10 cellular contexts compared by ENCODE assay signal in genomic region chr3:128482857-128483656, GRCh38. TPM values are rescaled to one million over a fixed set of nuclear protein-coding genes. Genes with fewer than 3 reads are reported as not detected.
DNase-seq lines count a peak whose midpoint lies in the region; ATAC-seq, FAIRE-seq and TF ChIP-seq lines count a peak whose summit lies in the region.
"Had no signal": no experiment of that assay in that cellular context is flagged by ENCODE, and none has a peak within 500 bp of the region (broad histone marks: within the 10 kb centered on the region; RNA-seq: fewer than 3 reads in every experiment).

No MANE protein-coding gene starts in this region.

- H3K27ac ChIP-seq in A673 (ENCODE audit: low read depth, low read length, poor library complexity, severe bottlenecking) (peak overlapping the region; percentile 37), HUES48 (ENCODE audit: low read depth, low read length) (no peak overlapping the region), mesodermal cell (ENCODE audit: low read depth, low read length, severe bottlenecking) (peak overlapping the region; percentile 94), colonic mucosa (no peak overlapping the region)

- WGBS in mesodermal cell (ENCODE audit: insufficient coverage in 2 of 2), 2 experiments: 4% methylated on average over 10 to 13 of the region's 29 CpGs

- H3K4me3 ChIP-seq in A673 (ENCODE audit: low read depth, low read length, poor library complexity, severe bottlenecking): no peak overlapping the region
- H3K4me3 ChIP-seq in HUES48 (ENCODE audit: low read depth, low read length): peak overlapping the region; percentile 46
- H3K4me3 ChIP-seq in choroid plexus epithelial cell (ENCODE audit: low read depth, low read length): no peak overlapping the region
- H3K4me3 ChIP-seq in mesodermal cell (ENCODE audit: extremely low read depth, insufficient read depth, low read length, poor library complexity, severe bottlenecking): peak overlapping the region; percentile 90
- H3K4me3 ChIP-seq in colonic mucosa: no peak overlapping the region

- CTCF ChIA-PET in A673 (lab: Charles Lee): no interaction called here

- no TSS peak for BruUV-seq in A673 (replicated peaks; lab: Mats Ljungman, UMichigan)

- H3K27me3 ChIP-seq in A673 (replicated peaks; ENCODE audit: insufficient read depth, low read depth, low read length, poor library complexity): no peaks in the 10 kb centered on the region
- peaks cover 100% of the 10 kb centered on the region for H3K27me3 ChIP-seq in HUES48 (ENCODE audit: control insufficient read depth, insufficient read depth, low read length)
- H3K27me3 ChIP-seq in colonic mucosa: peaks cover 71% of the 10 kb centered on the region

- H3K4me1 ChIP-seq in A673 (ENCODE audit: insufficient read depth, low read length, poor library complexity, severe bottlenecking): no peaks in the 10 kb centered on the region
- peaks cover 46% of the 10 kb centered on the region for H3K4me1 ChIP-seq in HUES48 (ENCODE audit: control insufficient read depth, insufficient read depth, low read length)
- peaks cover 45% of the 10 kb centered on the region for H3K4me1 ChIP-seq in mesodermal cell (ENCODE audit: control insufficient read depth, insufficient read depth, low read length, poor library complexity, severe bottlenecking)
- peaks cover 15% of the 10 kb centered on the region for H3K4me1 ChIP-seq in colonic mucosa

- TF ChIP-seq CTCF in A673 (conservative IDR thresholded peaks at IDR 0.05; ENCODE audit: low read depth, low read length) (no peak), choroid plexus epithelial cell (conservative IDR thresholded peaks at IDR 0.05; ENCODE audit: low read depth, low read length) (peak; percentile 49), D721Med (IDR thresholded peaks at IDR 0.05; ENCODE audit: insufficient read depth, missing control alignments) (no peak), colonic mucosa (IDR thresholded peaks at IDR 0.05) (no peak)

- no peak for ATAC-seq in HG03571 (IDR thresholded peaks at IDR 0.05; ENCODE audit: unreplicated experiment)
- ATAC-seq in GM19324 (IDR thresholded peaks at IDR 0.05; ENCODE audit: low FRiP score, unreplicated experiment): no peak

- intact Hi-C loops in A673 (cut with micrococcal nuclease; ENCODE audit: unreplicated experiment) (no loop called here), colonic mucosa (cut with DNase I) (no loop called here)

- H3K36me3 ChIP-seq in A673 (ENCODE audit: insufficient read depth, low read length, poor library complexity, severe bottlenecking): peaks cover 8% of the 10 kb centered on the region
- H3K36me3 ChIP-seq in HUES48 (ENCODE audit: control insufficient read depth, insufficient read depth, low read length): no peaks in the 10 kb centered on the region
- peaks cover 75% of the 10 kb centered on the region for H3K36me3 ChIP-seq in mesodermal cell (ENCODE audit: control insufficient read depth, insufficient read depth, low read length)
- H3K36me3 ChIP-seq in colonic mucosa: no peaks in the 10 kb centered on the region

- no peak for DNase-seq in A673 (ENCODE audit: low spot score)
- peak; percentile 67 for DNase-seq in choroid plexus epithelial cell (ENCODE audit: low read depth)
- DNase-seq in D721Med (ENCODE audit: insufficient read length, low spot score): no peak
- DNase-seq in colonic mucosa: no peak
- DNase-seq: caudate nucleus, NCI-H1417 treated with DMSO at 0.1 percent for 48 hours had no signal

- H3K9ac ChIP-seq in HUES48 (ENCODE audit: low read depth, low read length): no peak overlapping the region
- H3K9ac ChIP-seq in colonic mucosa (ENCODE audit: low read depth in 2 of 2, low read length in 2 of 2): no peak overlapping the region

- H3K9me3 ChIP-seq in A673 (ENCODE audit: low read depth, low read length, poor library complexity, severe bottlenecking): no peaks in the 10 kb centered on the region
- H3K9me3 ChIP-seq in HUES48 (ENCODE audit: control insufficient read depth, insufficient read depth, low read length): no peaks in the 10 kb centered on the region
- H3K9me3 ChIP-seq in mesodermal cell (ENCODE audit: control insufficient read depth, low read length): no peaks in the 10 kb centered on the region
- H3K9me3 ChIP-seq in colonic mucosa: no peaks in the 10 kb centered on the region

- POLR2A ChIA-PET in A673 (lab: Charles Lee; ENCODE audit: low non-redundant PET): no interaction called here

- FAIRE-seq in D721Med (lab: Jason Lieb, UNC): no peak

RNA-seq across cellular contexts. Expression of gene GATA2, which starts 9.9 kb away (rescaled TPM):
- 14.2 and 19.4 TPM in 2 replicates for total RNA-seq in A673 (2021)
- 66.4 TPM for polyA plus RNA-seq in mesodermal cell (2013, experiment 1 of 2)
- polyA plus RNA-seq in mesodermal cell (2013, experiment 2 of 2): 59.3 TPM
- 1 to 10 TPM; 5.8 to 8.1 TPM for total RNA-seq in colonic mucosa

RNA-seq across cellular contexts. Expression of gene DNAJB8, which starts 16.4 kb away (rescaled TPM):
- not detected in 2 replicates for total RNA-seq in A673 (2021)
- polyA plus RNA-seq in mesodermal cell (2013, experiment 1 of 2): not detected
- not detected for polyA plus RNA-seq in mesodermal cell (2013, experiment 2 of 2)
- total RNA-seq in colonic mucosa: not detected

Comparison
In these comparisons a context has a peak if more than half of its experiments do, and no peak if none do; other contexts are left out.
1. H3K27ac ChIP-seq: peak in A673 (single experiment) and mesodermal cell (single experiment); none in HUES48 (single experiment) and colonic mucosa (single experiment).
2. H3K4me3 ChIP-seq: peak in HUES48 (single experiment) and mesodermal cell (single experiment); none in A673 (single experiment), choroid plexus epithelial cell (single experiment) and colonic mucosa (single experiment).